In genomic region chr7:150357771-150358427, GRCh38 we compare ENCODE assay signal across 11 cellular contexts. TPM values are rescaled to one million over a fixed set of nuclear protein-coding genes. Genes with fewer than 3 reads are reported as not detected.
DNase-seq lines count a peak whose midpoint lies in the region; ATAC-seq lines count a peak whose summit lies in the region.
"Had no signal": no experiment of that assay in that cellular context is flagged by ENCODE, and none has a peak within 500 bp of the region (broad histone marks: within the 10 kb centered on the region; RNA-seq: fewer than 3 reads in every experiment).

No MANE protein-coding gene starts in this region.

- H3K27me3 ChIP-seq in SJCRH30: no peaks in the 10 kb centered on the region
- H3K27me3 ChIP-seq in naive thymus-derived CD4-positive, alpha-beta T cell (ENCODE audit: control insufficient read depth in 2 of 2, insufficient read depth in 2 of 2, low read length in 2 of 2): no peaks in the 10 kb centered on the region
- H3K27me3 ChIP-seq: ascending aorta, SJSA1 had no signal

- CTCF ChIA-PET in naive thymus-derived CD4-positive, alpha-beta T cell (lab: Charles Lee): interaction anchor here (0.6 to 1.7 kb wide), 6 partner anchors 10 to 343 kb away, joined by 3 to 5 read pairs (median 4); partner anchors contain the start of gene REPIN1

- H3K4me1 Mint-ChIP-seq in naive thymus-derived CD4-positive, alpha-beta T cell: peaks cover 17 to 54% (median 46%) of the 10 kb centered on the region in 7 donors

- DNase-seq in SJCRH30 (peak in 1 of 2 experiments; percentile 53), AML-193 (lab: John Stamatoyannopoulos, UW) (no peak), NCI-H2196 treated with DMSO at 0.1 percent for 48 hours (lab: John Stamatoyannopoulos, UW; ENCODE audit: unreplicated experiment) (no peak), NCI-H446 treated with DMSO at 0.1 percent for 48 hours (lab: John Stamatoyannopoulos, UW) (no peak)
- DNase-seq in naive thymus-derived CD4-positive, alpha-beta T cell: no peak
- no peak for DNase-seq in stimulated activated CD4-positive, alpha-beta T cell treated with anti-CD3 and anti-CD28 coated beads, Interleukin-2, amount 100 ng/mL, for 24 hours

- peaks cover 0 to 2% (median 0%) of the 10 kb centered on the region in 11 donors for H3K9me3 Mint-ChIP-seq in naive thymus-derived CD4-positive, alpha-beta T cell

- H3K27ac ChIP-seq in SJCRH30: peak overlapping the region; percentile 21
- peak overlapping the region; percentile 72 for H3K27ac ChIP-seq in naive thymus-derived CD4-positive, alpha-beta T cell (ENCODE audit: low read depth, low read length)
- H3K27ac ChIP-seq: ascending aorta, SJSA1 had no signal

- H3K4me3 Mint-ChIP-seq in naive thymus-derived CD4-positive, alpha-beta T cell: peak overlapping the region; percentile 47 to 85 (median 75)

- H3K4me1 ChIP-seq in SJCRH30: peaks cover 55% of the 10 kb centered on the region
- H3K4me1 ChIP-seq in naive thymus-derived CD4-positive, alpha-beta T cell (ENCODE audit: control insufficient read depth in 2 of 2, insufficient read depth in 2 of 2, low read length in 2 of 2): peaks cover 6 to 28% of the 10 kb centered on the region in 2 donors
- H3K4me1 ChIP-seq: ascending aorta, SJSA1 had no signal

- H3K36me3 ChIP-seq in SJCRH30: no peaks in the 10 kb centered on the region
- no peaks in the 10 kb centered on the region for H3K36me3 ChIP-seq in naive thymus-derived CD4-positive, alpha-beta T cell (ENCODE audit: control insufficient read depth in 2 of 3, insufficient read depth in 3 of 3, low read length in 3 of 3)
- H3K36me3 ChIP-seq: ascending aorta, SJSA1 had no signal

- H3K27me3 Mint-ChIP-seq in naive thymus-derived CD4-positive, alpha-beta T cell: peaks cover 0 to 2% (median 0%) of the 10 kb centered on the region in 5 donors

- no peak overlapping the region for H3K4me3 ChIP-seq in SJCRH30
- H3K4me3 ChIP-seq in naive thymus-derived CD4-positive, alpha-beta T cell (ENCODE audit: low read length): peak overlapping the region; percentile 35
- H3K4me3 ChIP-seq: ascending aorta, SJSA1 had no signal

- POLR2A ChIA-PET in naive thymus-derived CD4-positive, alpha-beta T cell (lab: Charles Lee): interaction anchor here (0.6 to 6.2 kb wide), 13 partner anchors 9 to 398 kb away, joined by 3 to 50 read pairs (median 6); partner anchors contain the start of genes GIMAP1, GIMAP2, GIMAP7 and REPIN1

- intact Hi-C loops in naive thymus-derived CD4-positive, alpha-beta T cell (cut with micrococcal nuclease): loop anchor here (1.0 to 5.0 kb wide), 7 partner anchors 9 to 397 kb away; partner anchors contain the start of genes GIMAP7 (in 2 of the 2), ZNF775 (in 2 of the 2), ACTR3C (in 1 of the 2) and GIMAP5 (in 1 of the 2)

- peak; percentile 26 for ATAC-seq in GM18511 (IDR thresholded peaks at IDR 0.05; ENCODE audit: unreplicated experiment)
- ATAC-seq in HG02588 (IDR thresholded peaks at IDR 0.05; ENCODE audit: unreplicated experiment): peak; percentile 18
- ATAC-seq in naive thymus-derived CD4-positive, alpha-beta T cell: peak; percentile 17

- H3K9me3 ChIP-seq in SJCRH30 (replicated peaks): no peaks in the 10 kb centered on the region
- no peaks in the 10 kb centered on the region for H3K9me3 ChIP-seq in naive thymus-derived CD4-positive, alpha-beta T cell (ENCODE audit: control insufficient read depth in 2 of 3, low read length in 3 of 3)
- H3K9me3 ChIP-seq: ascending aorta, SJSA1 had no signal

- H3K36me3 Mint-ChIP-seq in naive thymus-derived CD4-positive, alpha-beta T cell: no peaks in the 10 kb centered on the region

- peak overlapping the region; percentile 85 to 93 (median 89) for H3K27ac Mint-ChIP-seq in naive thymus-derived CD4-positive, alpha-beta T cell

RNA-seq across cellular contexts. Expression of gene REPIN1, which starts 10.7 kb away (rescaled TPM):
- total RNA-seq in SJCRH30 (2014; rRNA removed; shearing (Covaris generic)): 174 and 183 TPM in 2 replicates
- 100 to 1,000 TPM in 1 of 5 experiments, 10 to 100 TPM in 4; 68.5 to 103 (median 79.7) TPM for total RNA-seq in naive thymus-derived CD4-positive, alpha-beta T cell
- polyA plus RNA-seq in naive thymus-derived CD4-positive, alpha-beta T cell: 10 to 100 TPM; 46.7 to 77.0 TPM

RNA-seq across cellular contexts. Expression of gene RARRES2, which starts 16.5 kb away (rescaled TPM):
- total RNA-seq in SJCRH30 (2014; rRNA removed; shearing (Covaris generic)): 68.1 and 89.7 TPM in 2 replicates
- under 1 TPM in 1 of 5 experiments, not detected in 4; 0.38 TPM for total RNA-seq in naive thymus-derived CD4-positive, alpha-beta T cell
- not detected for polyA plus RNA-seq in naive thymus-derived CD4-positive, alpha-beta T cell
- total RNA-seq: glomerular endothelial cell, SJSA1 had no signal

RNA-seq across cellular contexts. Expression of gene ZNF775, which starts 21.2 kb away (rescaled TPM):
- 8.1 and 9.5 TPM in 2 replicates for total RNA-seq in SJCRH30 (2014; rRNA removed; shearing (Covaris generic))
- total RNA-seq in naive thymus-derived CD4-positive, alpha-beta T cell: 1 to 10 TPM; 1.1 to 5.7 (median 4.3) TPM
- 1 to 10 TPM; 3.3 to 7.4 TPM for polyA plus RNA-seq in naive thymus-derived CD4-positive, alpha-beta T cell

RNA-seq across cellular contexts. Expression of gene ACTR3C, which starts 34.6 kb away (rescaled TPM):
- total RNA-seq in SJCRH30 (2014; rRNA removed; shearing (Covaris generic)): 1.7 and 4.6 TPM in 2 replicates
- 10 to 100 TPM in 3 of 5 experiments, 1 to 10 TPM in 2; 7.0 to 13.2 (median 10.6) TPM for total RNA-seq in naive thymus-derived CD4-positive, alpha-beta T cell
- 1 to 10 TPM; 4.8 to 6.2 TPM for polyA plus RNA-seq in naive thymus-derived CD4-positive, alpha-beta T cell
- total RNA-seq: SJSA1 had no signal

RNA-seq across cellular contexts. Expression of gene LRRC61, which starts 34.7 kb away (rescaled TPM):
- total RNA-seq in SJCRH30 (2014; rRNA removed; shearing (Covaris generic)): not detected in 2 replicates
- 10 to 100 TPM in 3 of 5 experiments, 1 to 10 TPM in 2; 8.3 to 30.0 (median 11.5) TPM for total RNA-seq in naive thymus-derived CD4-positive, alpha-beta T cell
- polyA plus RNA-seq in naive thymus-derived CD4-positive, alpha-beta T cell: 10 to 100 TPM; 18.2 to 21.6 TPM
- total RNA-seq: SJSA1 had no signal

Comparison
In these comparisons a context has a peak if more than half of its experiments do, and no peak if none do; other contexts are left out.
1. RNA of gene RARRES2, which starts 16.5 kb away (total RNA-seq): 68.1 to 89.7 TPM in SJCRH30; 0.38 TPM in naive thymus-derived CD4-positive, alpha-beta T cell; every median in the first group is over 10 times any median in the second.
2. Peak in every context shown above with its lines, with median percentiles within 50 percentile points of each other: ATAC-seq.